ENCODE assay signal across 1 cellular context in the genomic region with DNA sequence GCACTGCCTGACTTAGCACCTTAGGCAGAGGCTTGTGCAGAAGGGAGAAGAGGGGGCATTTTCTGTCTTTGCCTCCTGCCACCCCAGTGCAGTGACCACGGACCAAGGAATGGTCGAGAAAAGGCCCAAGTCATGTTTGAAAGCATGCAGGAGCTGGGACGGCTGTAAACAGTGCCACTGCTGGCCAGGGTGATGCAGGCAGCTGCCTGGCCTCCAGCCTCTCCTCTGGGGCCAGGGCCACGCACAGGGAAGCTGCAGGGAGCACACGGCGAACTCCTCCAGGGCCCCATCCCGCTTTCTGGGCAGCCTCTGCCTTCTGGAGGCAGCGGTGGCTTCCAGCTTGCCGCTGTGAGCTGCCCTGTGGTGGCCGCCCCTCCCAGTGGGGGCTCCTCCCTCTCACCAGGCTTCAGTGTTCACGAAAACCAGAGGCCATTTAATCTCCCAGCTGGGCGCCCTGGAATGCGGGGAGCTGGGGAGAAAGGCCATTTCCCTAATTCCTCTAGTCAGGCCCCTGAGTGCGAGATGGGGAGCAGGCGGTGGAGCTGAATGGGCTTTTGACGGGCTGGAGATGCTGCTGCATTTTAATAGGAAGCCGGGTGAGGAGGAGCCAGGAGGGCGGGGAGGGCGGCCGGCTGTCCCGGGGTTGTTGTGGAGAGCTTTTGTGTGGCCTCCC.
TF ChIP-seq lines count a peak whose summit lies in the region.

No MANE protein-coding gene starts in this region.

TF ChIP-seq in A549, 52 proteins besides CTCF, POLR2A, EP300 and RAD21 (continued from another document):
- TF ChIP-seq JUN (IDR thresholded peaks at IDR 0.05) (no peak), JUNB (IDR thresholded peaks at IDR 0.05) (no peak), HOXA7 (CRISPR knock-in tag; IDR thresholded peaks at IDR 0.05) (no peak), CBX2 (IDR thresholded peaks at IDR 0.05; ENCODE audit: borderline replicate concordance, low read depth) (no peak), CEBPB (IDR thresholded peaks at IDR 0.05) (no peak), HEYL (CRISPR knock-in tag; IDR thresholded peaks at IDR 0.05) (no peak), ZSCAN20 (CRISPR knock-in tag; IDR thresholded peaks at IDR 0.05) (no peak), KDM5A (IDR thresholded peaks at IDR 0.05) (no peak), KDM1A (IDR thresholded peaks at IDR 0.05; ENCODE audit: low read depth) (no peak), GATA3 (IDR thresholded peaks at IDR 0.05; ENCODE audit: borderline replicate concordance) (no peak), NR3C1 (IDR thresholded peaks at IDR 0.05) (no peak), MYC (IDR thresholded peaks at IDR 0.05; ENCODE audit: borderline replicate concordance, low read length) (no peak), CHD4 (IDR thresholded peaks at IDR 0.05; ENCODE audit: borderline replicate concordance) (no peak), ZNF302 (CRISPR knock-in tag; IDR thresholded peaks at IDR 0.05) (no peak)
- TF ChIP-seq, protein P1, sequence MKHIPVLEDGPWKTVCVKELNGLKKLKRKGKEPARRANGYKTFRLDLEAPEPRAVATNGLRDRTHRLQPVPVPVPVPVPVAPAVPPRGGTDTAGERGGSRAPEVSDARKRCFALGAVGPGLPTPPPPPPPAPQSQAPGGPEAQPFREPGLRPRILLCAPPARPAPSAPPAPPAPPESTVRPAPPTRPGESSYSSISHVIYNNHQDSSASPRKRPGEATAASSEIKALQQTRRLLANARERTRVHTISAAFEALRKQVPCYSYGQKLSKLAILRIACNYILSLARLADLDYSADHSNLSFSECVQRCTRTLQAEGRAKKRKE (CRISPR knock-in tag; IDR thresholded peaks at IDR 0.05; ENCODE audit: low read depth) = no peak
